Comparison of ENCODE assay signal across 8 cellular contexts in the genomic region with DNA sequence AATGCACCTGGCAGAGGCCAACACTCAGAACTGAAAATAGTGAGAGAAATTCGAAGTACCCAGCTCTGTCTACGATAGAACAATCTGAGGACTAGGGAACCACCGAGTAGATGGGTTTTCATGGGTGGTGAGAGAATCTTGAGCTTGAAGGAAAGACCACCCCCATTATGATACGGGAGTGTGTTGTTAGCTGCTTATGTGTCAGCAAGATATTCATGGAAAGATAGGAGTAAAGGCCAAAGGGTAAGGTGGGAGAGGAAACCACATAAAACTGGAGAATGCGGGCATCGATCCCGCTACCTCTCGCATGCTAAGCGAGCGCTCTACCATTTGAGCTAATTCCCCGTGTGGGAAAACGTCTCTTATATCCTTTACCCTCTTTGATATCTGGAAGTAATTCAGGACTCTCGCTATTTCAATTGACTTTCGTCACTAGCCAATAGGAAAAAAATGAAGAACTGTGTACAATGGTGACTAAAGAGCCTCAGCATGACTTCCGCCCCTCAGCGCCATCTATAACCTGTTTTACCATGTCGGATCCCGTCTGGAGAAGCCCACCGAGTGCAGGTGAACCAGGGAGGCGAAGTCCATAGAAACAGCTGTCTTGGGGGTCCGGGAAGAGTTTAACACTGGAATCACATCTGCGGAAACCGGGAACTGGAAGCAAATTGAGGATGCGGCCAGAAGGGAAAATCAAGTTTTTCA. TPM values are rescaled to one million over a fixed set of nuclear protein-coding genes. Genes with fewer than 3 reads are reported as not detected.
A peak's percentile ranks its signal among the peaks of the same experiment; 100 is the strongest.
DNase-seq lines count a peak whose midpoint lies in the region; ATAC-seq and TF ChIP-seq lines count a peak whose summit lies in the region.

No MANE protein-coding gene starts in this region.

- peaks cover 33% of the 10 kb centered on the region for H3K4me1 Mint-ChIP-seq in activated CD4-positive, alpha-beta memory T cell treated with anti-CD3 and anti-CD28 coated beads, Interleukin-2, amount 10 ng/mL, durations not matched to agents 7 days and 5 days

- H3K36me3 ChIP-seq in mucosa of rectum (ENCODE audit: control insufficient read depth in 2 of 2, insufficient read depth in 2 of 2, low read length in 2 of 2) (no peaks in the 10 kb centered on the region), thymus (ENCODE audit: control insufficient read depth, insufficient read depth) (no peaks in the 10 kb centered on the region)

- WGBS in thymus, result 9% methylated on average over 24 of the region's 24 CpGs

- POLR2A ChIA-PET in activated CD4-positive, alpha-beta memory T cell treated with anti-CD3 and anti-CD28 coated beads, Interleukin-2, amount 10 ng/mL, durations not matched to agents 7 days and 5 days (lab: Charles Lee), result interaction anchor here (0.7 to 1.5 kb wide), 3 partner anchors 23 to 29 kb away, joined by 3 to 4 read pairs (median 3); partner anchors contain the start of gene ABT1

- peak overlapping the region; percentile 44 for H3K27ac Mint-ChIP-seq in activated CD4-positive, alpha-beta memory T cell treated with anti-CD3 and anti-CD28 coated beads, Interleukin-2, amount 10 ng/mL, durations not matched to agents 7 days and 5 days

- peaks cover 11% of the 10 kb centered on the region for H3K27me3 Mint-ChIP-seq in activated CD4-positive, alpha-beta memory T cell treated with anti-CD3 and anti-CD28 coated beads, Interleukin-2, amount 10 ng/mL, durations not matched to agents 7 days and 5 days

- H3K27me3 ChIP-seq in mucosa of rectum (ENCODE audit: control insufficient read depth in 2 of 2, insufficient read depth in 2 of 2, low read length in 2 of 2) (peaks cover 3 to 11% of the 10 kb centered on the region in 2 donors), thymus (ENCODE audit: control insufficient read depth, insufficient read depth) (peaks cover 13% of the 10 kb centered on the region)

- H3K36me3 Mint-ChIP-seq in activated CD4-positive, alpha-beta memory T cell treated with anti-CD3 and anti-CD28 coated beads, Interleukin-2, amount 10 ng/mL, durations not matched to agents 7 days and 5 days (ENCODE audit: low read depth), result peaks cover 4% of the 10 kb centered on the region

- H3K9me3 ChIP-seq in mucosa of rectum (ENCODE audit: control insufficient read depth in 2 of 2, low read length in 2 of 2) (no peaks in the 10 kb centered on the region), thymus (ENCODE audit: control insufficient read depth) (no peaks in the 10 kb centered on the region)

- H3K27ac ChIP-seq in mucosa of rectum (ENCODE audit: low read depth in 2 of 2, low read length in 2 of 2) (peak overlapping the region in 1 of 2 donors; percentile 52), thymus (ENCODE audit: low read depth) (no peak overlapping the region)

- DNase-seq in AG20443 (ENCODE audit: low spot score) (peak; percentile 71), HCEC 1CT (peak; percentile 83), NCI-H524 (lab: John Stamatoyannopoulos, UW) (peak; percentile 79 to 92), epithelial cell of proximal tubule (ENCODE audit: low read depth) (peak; percentile 76)
- peak; percentile 36 for DNase-seq in activated CD4-positive, alpha-beta memory T cell treated with anti-CD3 and anti-CD28 coated beads, Interleukin-2, amount 10 ng/mL, durations not matched to agents 7 days and 5 days

- H3K4me3 ChIP-seq in epithelial cell of proximal tubule (ENCODE audit: low read depth, low read length), result peak overlapping the region; percentile 65
- peak overlapping the region; percentile 73 to 75 for H3K4me3 ChIP-seq in mucosa of rectum (ENCODE audit: low read length in 2 of 2)
- H3K4me3 ChIP-seq in thymus (ENCODE audit: low read length), result peak overlapping the region; percentile 41

- H3K4me1 ChIP-seq in mucosa of rectum (ENCODE audit: control insufficient read depth in 2 of 2, insufficient read depth in 2 of 2, low read length in 2 of 2) (peaks cover 5 to 10% of the 10 kb centered on the region in 2 donors), thymus (ENCODE audit: control insufficient read depth, insufficient read depth, low read length) (peaks cover 5% of the 10 kb centered on the region)

- H3K9ac ChIP-seq in mucosa of rectum (ENCODE audit: low read depth in 1 of 2, low read length in 2 of 2), result peak overlapping the region; percentile 52 to 66

- no peak for ATAC-seq in HG02759 (IDR thresholded peaks at IDR 0.05; ENCODE audit: unreplicated experiment)

- peak overlapping the region; percentile 75 for H3K4me3 Mint-ChIP-seq in activated CD4-positive, alpha-beta memory T cell treated with anti-CD3 and anti-CD28 coated beads, Interleukin-2, amount 10 ng/mL, durations not matched to agents 7 days and 5 days

- CTCF ChIA-PET in activated CD4-positive, alpha-beta memory T cell treated with anti-CD3 and anti-CD28 coated beads, Interleukin-2, amount 10 ng/mL, durations not matched to agents 7 days and 5 days (lab: Charles Lee), result interaction anchor here (0.6 to 4.6 kb wide), 24 partner anchors 8 to 1695 kb away, joined by 3 to 44 read pairs (median 3); partner anchors contain the start of gene ZSCAN26

- H3K9me3 Mint-ChIP-seq in activated CD4-positive, alpha-beta memory T cell treated with anti-CD3 and anti-CD28 coated beads, Interleukin-2, amount 10 ng/mL, durations not matched to agents 7 days and 5 days, result no peaks in the 10 kb centered on the region

- no peak for TF ChIP-seq CTCF in epithelial cell of proximal tubule (conservative IDR thresholded peaks at IDR 0.05; ENCODE audit: low read depth, low read length)

RNA-seq across cellular contexts. Expression of gene ABT1, which starts 25.0 kb away (rescaled TPM):
- total RNA-seq in activated CD4-positive, alpha-beta memory T cell treated with anti-CD3 and anti-CD28 coated beads, Interleukin-2, amount 10 ng/mL, durations not matched to agents 7 days and 5 days, result 10 to 100 TPM; 26.3 to 26.8 TPM
- 15.7 and 23.7 TPM in 2 replicates for total RNA-seq in epithelial cell of proximal tubule
- polyA plus RNA-seq in thymus, result 25.0 TPM

RNA-seq across cellular contexts. Expression of gene HMGN4, which starts 33.6 kb away (rescaled TPM):
- total RNA-seq in activated CD4-positive, alpha-beta memory T cell treated with anti-CD3 and anti-CD28 coated beads, Interleukin-2, amount 10 ng/mL, durations not matched to agents 7 days and 5 days, result 100 to 1,000 TPM; 108 to 109 TPM
- total RNA-seq in epithelial cell of proximal tubule, result 60.4 and 94.7 TPM in 2 replicates
- 62.1 TPM for polyA plus RNA-seq in thymus
